In genomic region chr2:235639885-235640284, GRCh38 we compare ENCODE assay signal across 13 cellular contexts.
DNase-seq lines count a peak whose midpoint lies in the region; ATAC-seq, FAIRE-seq and TF ChIP-seq lines count a peak whose summit lies in the region.
"Had no signal": no experiment of that assay in that cellular context is flagged by ENCODE, and none has a peak within 500 bp of the region (broad histone marks: within the 10 kb centered on the region; RNA-seq: fewer than 3 reads in every experiment).

No MANE protein-coding gene starts in this region.

- DNase-seq in LHCN-M2 (ENCODE audit: low read depth) (peak; percentile 60), mesothelial cell of epicardium (ENCODE audit: low spot score in 2 of 2, unreplicated experiment in 2 of 2) (no peak), amniotic stem cell (lab: John Stamatoyannopoulos, UW) (no peak), GM12892 (ENCODE audit: insufficient read length) (no peak)
- DNase-seq: MM.1S, SHP77 treated with DMSO at 0.1 percent for 48 hours had no signal

- H3K4me1 Mint-ChIP-seq in activated T-helper 17 cell treated with anti-CD3 and anti-CD28 coated beads, Interleukin-2, amount 50 U/mL, for 72 hours, result peaks cover 6% of the 10 kb centered on the region
- peaks cover 51% of the 10 kb centered on the region for H3K4me1 Mint-ChIP-seq in mesothelial cell of epicardium

- no peak overlapping the region for H3K27ac Mint-ChIP-seq in activated T-helper 17 cell treated with anti-CD3 and anti-CD28 coated beads, Interleukin-2, amount 50 U/mL, for 72 hours
- H3K27ac Mint-ChIP-seq in mesothelial cell of epicardium, result peak overlapping the region; percentile 54
- H3K27ac Mint-ChIP-seq: activated T-helper 2 cell treated with anti-CD3 and anti-CD28 coated beads, Interferon-gamma antibody, Interleukin-2, Interleukin-4, amounts not matched to agents 10 μg/mL and 5 μg/mL and 100 μg/mL, durations not matched to agents 14 hours and 24 hours and 36 hours had no signal

- no peaks in the 10 kb centered on the region for H3K36me3 Mint-ChIP-seq in activated T-helper 17 cell treated with anti-CD3 and anti-CD28 coated beads, Interleukin-2, amount 50 U/mL, for 72 hours (ENCODE audit: low read depth)
- no peaks in the 10 kb centered on the region for H3K36me3 Mint-ChIP-seq in mesothelial cell of epicardium

- no peak for FAIRE-seq in GM12892 (lab: Jason Lieb, UNC)
- FAIRE-seq: GM12878 had no signal

- peak overlapping the region; percentile 98 for H3K27ac ChIP-seq in temporal lobe (ENCODE audit: low read depth, low read length)
- H3K27ac ChIP-seq: HL-60 had no signal

- H3K9me3 Mint-ChIP-seq in activated T-helper 17 cell treated with anti-CD3 and anti-CD28 coated beads, Interleukin-2, amount 50 U/mL, for 72 hours, result no peaks in the 10 kb centered on the region
- no peaks in the 10 kb centered on the region for H3K9me3 Mint-ChIP-seq in mesothelial cell of epicardium
- H3K9me3 Mint-ChIP-seq: activated T-helper 2 cell treated with anti-CD3 and anti-CD28 coated beads, Interferon-gamma antibody, Interleukin-2, Interleukin-4, amounts not matched to agents 10 μg/mL and 5 μg/mL and 100 μg/mL, durations not matched to agents 14 hours and 24 hours and 36 hours had no signal

- no peak for TF ChIP-seq CTCF in mesothelial cell of epicardium (IDR thresholded peaks at IDR 0.05; ENCODE audit: unreplicated experiment)

- peak; percentile 9 for ATAC-seq in activated T-helper 17 cell treated with anti-CD3 and anti-CD28 coated beads, Interleukin-2, amount 50 U/mL, for 72 hours (replicated peaks)
- ATAC-seq in HG02798 (IDR thresholded peaks at IDR 0.05; ENCODE audit: poor library complexity, unreplicated experiment), result no peak
- ATAC-seq: activated CD4-positive, CD25-positive, alpha-beta regulatory T cell treated with anti-CD3 and anti-CD28 coated beads, Interleukin-2, amount 50 U/mL, for 24 hours; GM12878 had no signal

- no peak for TF ChIP-seq POLR2A in GM12892 (IDR thresholded peaks at IDR 0.05; ENCODE audit: low read depth, low read length)

- H3K4me3 Mint-ChIP-seq in activated T-helper 17 cell treated with anti-CD3 and anti-CD28 coated beads, Interleukin-2, amount 50 U/mL, for 72 hours, result peak overlapping the region; percentile 13
- no peak overlapping the region for H3K4me3 Mint-ChIP-seq in mesothelial cell of epicardium

- peaks cover 24% of the 10 kb centered on the region for H3K27me3 Mint-ChIP-seq in activated T-helper 17 cell treated with anti-CD3 and anti-CD28 coated beads, Interleukin-2, amount 50 U/mL, for 72 hours
- peaks cover 1% of the 10 kb centered on the region for H3K27me3 Mint-ChIP-seq in mesothelial cell of epicardium (ENCODE audit: low read depth)
